Comparison of ENCODE assay signal across 21 cellular contexts in the genomic region with DNA sequence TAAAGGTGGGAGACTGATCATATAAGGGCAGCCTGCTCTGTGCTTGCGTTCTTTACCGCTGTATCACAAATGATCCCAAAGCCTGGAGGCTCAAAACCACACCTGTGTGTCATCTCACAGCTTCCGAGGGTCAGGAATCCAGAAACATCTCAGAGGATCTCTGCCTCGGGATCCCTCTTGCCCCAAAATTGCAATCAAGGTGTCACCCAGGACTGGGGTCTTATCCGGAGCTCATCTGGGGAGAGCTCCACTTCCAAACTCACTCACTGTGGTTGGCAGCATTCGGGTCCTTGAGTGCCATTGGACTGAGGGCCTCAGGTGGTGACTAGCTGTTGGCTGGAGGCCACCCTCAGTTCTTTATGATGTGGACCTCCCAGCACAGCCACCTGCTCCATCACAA. TPM values are rescaled to one million over a fixed set of nuclear protein-coding genes. Genes with fewer than 3 reads are reported as not detected.
"Had no signal": no experiment of that assay in that cellular context is flagged by ENCODE, and none has a peak within 500 bp of the region (broad histone marks: within the 10 kb centered on the region; RNA-seq: fewer than 3 reads in every experiment).

No MANE protein-coding gene starts in this region.

- H3K36me3 Mint-ChIP-seq: mesothelial cell of epicardium; natural killer cell; stimulated activated effector memory CD8-positive, alpha-beta T cell treated with anti-CD3 and anti-CD28 coated beads, Interleukin-12 subunit alpha, Interleukin-12 subunit beta, amount 100 ng/mL, for 72 hours had no signal

- H3K27me3 ChIP-seq: colonic mucosa, hepatocyte, right lobe of liver, tibial nerve had no signal

- DNase-seq: colonic mucosa; dermis blood vessel endothelial cell; esophagus squamous epithelium; foreskin fibroblast; kidney glomerular epithelial cell; mammary epithelial cell; natural killer cell; psoas muscle; retina; stimulated activated CD4-positive, alpha-beta T cell treated with anti-CD3 and anti-CD28 coated beads, Interleukin-4, amount 100 ng/mL, for 1 hour; stimulated activated CD8-positive, alpha-beta memory T cell treated with anti-CD3 and anti-CD28 coated beads, Interleukin-4, amount 100 ng/mL, for 48 hours had no signal

- H3K4me3 Mint-ChIP-seq: mesothelial cell of epicardium; natural killer cell; neural crest cell; stimulated activated effector memory CD8-positive, alpha-beta T cell treated with anti-CD3 and anti-CD28 coated beads, Interleukin-12 subunit alpha, Interleukin-12 subunit beta, amount 100 ng/mL, for 72 hours; stimulated activated naive CD8-positive, alpha-beta T cell treated with anti-CD3 and anti-CD28 coated beads, Interleukin-15, Interleukin-2, amounts not matched to agents 100 ng/mL and 50 ng/mL, for 24 hours had no signal

- H3K4me3 ChIP-seq: colonic mucosa, esophagus squamous epithelium, hepatocyte, psoas muscle, right lobe of liver, tibial nerve had no signal

- H3K4me1 Mint-ChIP-seq: mesothelial cell of epicardium, natural killer cell, neural crest cell had no signal

- H3K27ac Mint-ChIP-seq: mesothelial cell of epicardium; natural killer cell; stimulated activated effector memory CD8-positive, alpha-beta T cell treated with anti-CD3 and anti-CD28 coated beads, Interleukin-12 subunit alpha, Interleukin-12 subunit beta, amount 100 ng/mL, for 72 hours; stimulated activated naive CD8-positive, alpha-beta T cell treated with anti-CD3 and anti-CD28 coated beads, Interleukin-15, Interleukin-2, amounts not matched to agents 100 ng/mL and 50 ng/mL, for 24 hours had no signal

- H3K4me1 ChIP-seq: colonic mucosa, psoas muscle, right lobe of liver had no signal

- H3K27ac ChIP-seq: colonic mucosa, esophagus squamous epithelium, hepatocyte, psoas muscle, right lobe of liver, tibial nerve had no signal

- ATAC-seq: natural killer cell; psoas muscle; stimulated activated effector memory CD8-positive, alpha-beta T cell treated with anti-CD3 and anti-CD28 coated beads, Interleukin-12 subunit alpha, Interleukin-12 subunit beta, amount 100 ng/mL, for 72 hours had no signal

- H3K36me3 ChIP-seq: colonic mucosa, esophagus squamous epithelium, right lobe of liver, tibial nerve had no signal

- H3K9me3 Mint-ChIP-seq: neural crest cell; stimulated activated naive CD8-positive, alpha-beta T cell treated with anti-CD3 and anti-CD28 coated beads, Interleukin-15, Interleukin-2, amounts not matched to agents 100 ng/mL and 50 ng/mL, for 24 hours had no signal

- H3K9me3 ChIP-seq: colonic mucosa, psoas muscle, right lobe of liver had no signal

RNA-seq across cellular contexts. Expression of a gene that starts 26.7 kb away (rescaled TPM):
- total RNA-seq: colonic mucosa, dermis blood vessel endothelial cell, epithelial cell of proximal tubule, esophagus squamous epithelium, hepatocyte, mammary epithelial cell, mesothelial cell of epicardium, myocyte, natural killer cell, neural crest cell, psoas muscle, temporal lobe had no signal
- polyA plus RNA-seq: hepatocyte, mammary epithelial cell had no signal
